ENCODE assay signal across 8 cellular contexts in the genomic region with DNA sequence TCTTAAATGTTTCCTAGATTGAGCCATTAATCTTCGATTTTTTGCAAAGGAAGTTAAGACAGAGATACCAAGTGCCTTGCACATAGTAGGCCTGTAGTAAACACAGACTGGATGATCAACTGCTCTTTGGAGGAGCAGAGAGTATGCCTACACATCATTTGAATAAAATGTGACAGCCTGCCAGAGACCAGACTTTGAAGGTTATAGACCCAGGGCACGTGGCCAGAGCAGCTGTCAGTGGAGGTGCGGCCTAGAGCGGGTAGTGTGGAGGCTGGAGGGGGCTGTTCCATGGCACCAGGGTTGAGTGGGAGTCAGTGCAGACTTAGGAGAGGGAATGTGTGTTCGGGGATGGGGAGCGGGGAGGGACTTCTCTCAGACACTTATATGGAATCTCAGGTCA.
DNase-seq lines count a peak whose midpoint lies in the region; ATAC-seq, FAIRE-seq and TF ChIP-seq lines count a peak whose summit lies in the region.

No MANE protein-coding gene starts in this region.

- intact Hi-C loops in mammary epithelial cell (cut with micrococcal nuclease) = loop anchor here (2.0 kb wide), 1 partner anchor 29 kb away; no protein-coding TSS in a partner anchor

- H3K36me3 ChIP-seq in mammary epithelial cell (ENCODE audit: insufficient read depth, low read length) (no peaks in the 10 kb centered on the region), MM.1S (replicated peaks; ENCODE audit: insufficient read depth, low read length) (no peaks in the 10 kb centered on the region)

- H3K9me3 Mint-ChIP-seq in IgD-negative memory B cell = no peaks in the 10 kb centered on the region
- H3K9me3 Mint-ChIP-seq in memory B cell = no peaks in the 10 kb centered on the region

- no peak for TF ChIP-seq CTCF in mammary epithelial cell (conservative IDR thresholded peaks at IDR 0.05 in 1 of 2, IDR thresholded peaks at IDR 0.05 in 1 of 2; ENCODE audit: extremely low read depth in 1 of 2, insufficient read depth in 1 of 2, low read depth in 1 of 2, low read length in 2 of 2)
- TF ChIP-seq CTCF in MM.1S (IDR thresholded peaks at IDR 0.05; ENCODE audit: low read length) = no peak
- TF ChIP-seq CTCF in D721Med (IDR thresholded peaks at IDR 0.05; ENCODE audit: insufficient read depth, missing control alignments) = no peak

- H4K20me1 ChIP-seq in mammary epithelial cell (ENCODE audit: insufficient read depth, low read length) (no peaks in the 10 kb centered on the region), MM.1S (ENCODE audit: insufficient read depth, low read length) (no peaks in the 10 kb centered on the region)

- H3K4me1 Mint-ChIP-seq in IgD-negative memory B cell = peaks cover 48 to 83% (median 77%) of the 10 kb centered on the region in 3 donors
- peaks cover 61% of the 10 kb centered on the region for H3K4me1 Mint-ChIP-seq in memory B cell

- H3K36me3 Mint-ChIP-seq in IgD-negative memory B cell (no peaks in the 10 kb centered on the region), memory B cell (peaks cover 2% of the 10 kb centered on the region)

- H3K27me3 Mint-ChIP-seq in IgD-negative memory B cell = no peaks in the 10 kb centered on the region
- H3K27me3 Mint-ChIP-seq in memory B cell = no peaks in the 10 kb centered on the region

- H3K9ac ChIP-seq in mammary epithelial cell (ENCODE audit: insufficient read depth, low read length) (peak overlapping the region; percentile 46), MM.1S (ENCODE audit: low read length) (no peak overlapping the region)

- H3K4me3 Mint-ChIP-seq in IgD-negative memory B cell = no peak overlapping the region
- peak overlapping the region; percentile 19 for H3K4me3 Mint-ChIP-seq in memory B cell

- peaks cover 80% of the 10 kb centered on the region for H3K79me2 ChIP-seq in mammary epithelial cell (ENCODE audit: insufficient read depth, low read length)
- peaks cover 29% of the 10 kb centered on the region for H3K79me2 ChIP-seq in MM.1S (ENCODE audit: low read length)

- ATAC-seq in memory B cell (ENCODE audit: low read depth) = no peak
- ATAC-seq in HG02973 (IDR thresholded peaks at IDR 0.05; ENCODE audit: unreplicated experiment) = no peak
- no peak for ATAC-seq in HG02981 (IDR thresholded peaks at IDR 0.05; ENCODE audit: unreplicated experiment)

- H3K9me3 ChIP-seq in mammary epithelial cell (replicated peaks; ENCODE audit: insufficient read depth, low read length) (no peaks in the 10 kb centered on the region), MM.1S (replicated peaks; ENCODE audit: insufficient read depth, low read length) (no peaks in the 10 kb centered on the region)

- no peaks in the 10 kb centered on the region for H3F3A ChIP-seq in MM.1S (ENCODE audit: insufficient read depth, low read length)

- CTCF ChIA-PET in mammary epithelial cell (lab: Charles Lee; ENCODE audit: low non-redundant PET) = no interaction called here

- 18% methylated on average over 6 of the region's 6 CpGs for WGBS in mammary epithelial cell (ENCODE audit: low coverage, missing lambda C conversion rate)

- H3K4me1 ChIP-seq in mammary epithelial cell (ENCODE audit: insufficient read depth, low read length) (peaks cover 75% of the 10 kb centered on the region), MM.1S (ENCODE audit: low read length) (no peaks in the 10 kb centered on the region)

- no peak for FAIRE-seq in D721Med (lab: Jason Lieb, UNC)

- dilution Hi-C loops in mammary epithelial cell (cut with HindIII; ENCODE audit: low sequenced_read_pairs) = loop anchor here (5.0 kb wide), 1 partner anchor 81 kb away; no protein-coding TSS in a partner anchor

- no peaks in the 10 kb centered on the region for H3K9me2 ChIP-seq in MM.1S (replicated peaks; ENCODE audit: insufficient read depth, low read length)

- DNase-seq in A172 (ENCODE audit: low spot score) = peak; percentile 51
- DNase-seq in mammary epithelial cell = no peak
- no peak for DNase-seq in memory B cell (ENCODE audit: low spot score in 2 of 2)
- no peak for DNase-seq in MM.1S
- DNase-seq in D721Med (ENCODE audit: insufficient read length, low spot score) = no peak

- no peak overlapping the region for H3K4me2 ChIP-seq in mammary epithelial cell (ENCODE audit: insufficient read depth, low read depth, low read length)
- H3K4me2 ChIP-seq in MM.1S (ENCODE audit: low read depth, low read length) = no peak overlapping the region

- in situ Hi-C loops in mammary epithelial cell (cut with MboI; ENCODE audit: low sequenced_read_pairs in 2 of 2) = no loop called here

- H2AFZ ChIP-seq in mammary epithelial cell (ENCODE audit: low read depth, low read length) (peak overlapping the region; percentile 11), MM.1S (ENCODE audit: low read length) (no peak overlapping the region)

- H3K27ac ChIP-seq in mammary epithelial cell (ENCODE audit: insufficient read depth, low read depth, low read length) (peak overlapping the region; percentile 92), MM.1S (ENCODE audit: low read length) (no peak overlapping the region)

- no TSS peak for BruUV-seq in mammary epithelial cell (replicated peaks; lab: Mats Ljungman, UMichigan)

- no peaks in the 10 kb centered on the region for H3K27me3 ChIP-seq in mammary epithelial cell (ENCODE audit: insufficient read depth, low read length)
- no peaks in the 10 kb centered on the region for H3K27me3 ChIP-seq in MM.1S (replicated peaks; ENCODE audit: insufficient read depth, low read length)

- peak overlapping the region; percentile 16 to 89 (median 88) for H3K27ac Mint-ChIP-seq in IgD-negative memory B cell
- peak overlapping the region; percentile 86 for H3K27ac Mint-ChIP-seq in memory B cell

- no peak overlapping the region for H3K4me3 ChIP-seq in mammary epithelial cell (replicated peaks in 1 of 3; ENCODE audit: insufficient read depth in 1 of 3, low read depth in 2 of 3, low read length in 3 of 3)
- H3K4me3 ChIP-seq in MM.1S (ENCODE audit: low read length) = no peak overlapping the region
